Comparison of ENCODE assay signal across 8 cellular contexts in the genomic region with DNA sequence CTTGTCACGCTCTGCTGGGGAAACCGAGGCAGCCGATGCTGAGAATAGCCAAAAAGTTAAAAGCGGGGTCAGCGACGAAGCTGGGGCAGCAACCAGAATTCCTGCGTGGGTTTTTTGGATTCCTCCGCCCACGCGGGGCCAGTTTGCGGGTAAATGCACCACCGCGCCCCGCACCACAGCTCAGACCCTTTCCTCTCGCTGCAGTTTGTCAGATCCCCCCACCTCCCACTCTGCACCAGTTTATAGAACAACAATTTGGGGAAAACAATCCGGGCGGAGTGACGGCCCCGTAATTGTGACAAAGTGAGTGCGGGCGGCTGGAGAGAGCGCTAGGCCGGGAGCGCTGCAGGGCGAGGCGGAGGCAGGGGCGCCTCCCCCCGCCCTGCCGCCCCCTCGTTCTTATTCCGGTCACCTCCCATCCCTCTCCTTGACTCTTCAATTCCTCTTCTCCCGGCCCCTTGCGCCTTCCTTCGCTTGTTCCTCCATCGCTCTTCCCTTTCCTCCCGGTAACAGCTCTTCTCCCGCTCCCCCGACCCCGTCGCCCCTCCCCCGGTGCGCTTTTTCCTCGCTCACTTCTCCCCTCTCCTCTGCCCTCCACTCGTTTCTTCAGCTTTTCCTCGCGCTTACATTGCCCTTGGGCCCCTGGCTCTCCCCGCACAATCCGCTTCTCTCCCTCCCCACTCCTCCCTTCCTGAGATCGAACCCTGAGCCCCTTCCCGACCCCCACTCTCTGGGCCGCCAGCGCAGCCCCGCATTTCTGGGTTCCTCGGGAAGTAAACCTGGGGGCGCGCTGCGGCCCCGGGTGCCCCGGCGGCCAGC. TPM values are rescaled to one million over a fixed set of nuclear protein-coding genes. Genes with fewer than 3 reads are reported as not detected.
DNase-seq lines count a peak whose midpoint lies in the region; ATAC-seq and TF ChIP-seq lines count a peak whose summit lies in the region.

No MANE protein-coding gene starts in this region.

- H3K36me3 Mint-ChIP-seq in natural killer cell treated with Interleukin-12 subunit alpha and Interleukin-12 subunit beta and Interleukin-15 and Interleukin-18, amount 100 ng/mL, for 72 hours: no peaks in the 10 kb centered on the region

- peak overlapping the region; percentile 81 for H3K4me3 Mint-ChIP-seq in natural killer cell treated with Interleukin-12 subunit alpha and Interleukin-12 subunit beta and Interleukin-15 and Interleukin-18, amount 100 ng/mL, for 72 hours

- H3K27ac Mint-ChIP-seq in natural killer cell treated with Interleukin-12 subunit alpha and Interleukin-12 subunit beta and Interleukin-15 and Interleukin-18, amount 100 ng/mL, for 72 hours: no peak overlapping the region

- peaks cover 18 to 49% of the 10 kb centered on the region in 2 donors for H3K27me3 Mint-ChIP-seq in natural killer cell treated with Interleukin-12 subunit alpha and Interleukin-12 subunit beta and Interleukin-15 and Interleukin-18, amount 100 ng/mL, for 72 hours

- no peaks in the 10 kb centered on the region for H3K9me3 Mint-ChIP-seq in natural killer cell treated with Interleukin-12 subunit alpha and Interleukin-12 subunit beta and Interleukin-15 and Interleukin-18, amount 100 ng/mL, for 72 hours

- TF ChIP-seq CTCF in AG10803 (conservative IDR thresholded peaks at IDR 0.05; ENCODE audit: low read length) (no peak), GM20000 (IDR thresholded peaks at IDR 0.05; ENCODE audit: extremely low read depth, missing control alignments) (no peak), cardiac fibroblast (IDR thresholded peaks at IDR 0.05; ENCODE audit: low read depth, low read length) (no peak)

- peaks cover 25 to 29% of the 10 kb centered on the region in 2 donors for H3K4me1 Mint-ChIP-seq in natural killer cell treated with Interleukin-12 subunit alpha and Interleukin-12 subunit beta and Interleukin-15 and Interleukin-18, amount 100 ng/mL, for 72 hours (ENCODE audit: low read depth in 2 of 2)

- DNase-seq in AG10803 (ENCODE audit: low read depth) (no peak), GM20000 (ENCODE audit: low spot score) (peak; percentile 55), cardiac fibroblast (ENCODE audit: low read depth in 2 of 2) (no peak), medulla oblongata (ENCODE audit: extremely low spot score) (no peak), SW 1271 (lab: John Stamatoyannopoulos, UW) (no peak), left colon (no peak), SHP77 (lab: John Stamatoyannopoulos, UW) (no peak)
- no peak for DNase-seq in natural killer cell treated with Interleukin-12 subunit alpha and Interleukin-12 subunit beta and Interleukin-15 and Interleukin-18, amount 100 ng/mL, for 72 hours (ENCODE audit: low spot score)

- intact Hi-C loops in left colon (cut with DNase I, micrococcal nuclease): loop anchor here in 1 of 2 donors (10.0 kb wide), 1 partner anchor 169 kb away; no protein-coding TSS in a partner anchor

- H3K4me3 ChIP-seq in AG10803 (ENCODE audit: low read length): peak overlapping the region; percentile 54
- H3K4me3 ChIP-seq in cardiac fibroblast (replicated peaks in 1 of 2; ENCODE audit: low read depth in 2 of 2, low read length in 2 of 2): peak overlapping the region; percentile 39 to 42

- ATAC-seq in natural killer cell treated with Interleukin-12 subunit alpha and Interleukin-12 subunit beta and Interleukin-15 and Interleukin-18, amount 100 ng/mL, for 72 hours: no peak
- ATAC-seq in left colon: no peak

RNA-seq across cellular contexts. Expression of a gene that starts 0.6 kb away (rescaled TPM):
- total RNA-seq in natural killer cell treated with Interleukin-12 subunit alpha and Interleukin-12 subunit beta and Interleukin-15 and Interleukin-18, amount 100 ng/mL, for 72 hours: not detected
- total RNA-seq in left colon: 10 to 100 TPM; 40.2 to 45.6 TPM

RNA-seq across cellular contexts. Expression of a gene that starts 9.1 kb away (rescaled TPM):
- not detected for total RNA-seq in natural killer cell treated with Interleukin-12 subunit alpha and Interleukin-12 subunit beta and Interleukin-15 and Interleukin-18, amount 100 ng/mL, for 72 hours
- total RNA-seq in left colon: not detected

RNA-seq across cellular contexts. Expression of a gene that starts 21.2 kb away (rescaled TPM):
- total RNA-seq in natural killer cell treated with Interleukin-12 subunit alpha and Interleukin-12 subunit beta and Interleukin-15 and Interleukin-18, amount 100 ng/mL, for 72 hours: 10 to 100 TPM; 13.7 to 21.1 TPM
- total RNA-seq in left colon: 10 to 100 TPM; 15.5 to 18.9 TPM

RNA-seq across cellular contexts. Expression of a gene that starts 23.0 kb away (rescaled TPM):
- 100 to 1,000 TPM in 1 of 2 donors, 10 to 100 TPM in 1; 37.4 to 103 TPM for total RNA-seq in natural killer cell treated with Interleukin-12 subunit alpha and Interleukin-12 subunit beta and Interleukin-15 and Interleukin-18, amount 100 ng/mL, for 72 hours
- 10 to 100 TPM in 1 of 2 donors, 1 to 10 TPM in 1; 4.9 to 12.4 TPM for total RNA-seq in left colon

RNA-seq across cellular contexts. Expression of a gene that starts 51.1 kb away (rescaled TPM):
- not detected for total RNA-seq in natural killer cell treated with Interleukin-12 subunit alpha and Interleukin-12 subunit beta and Interleukin-15 and Interleukin-18, amount 100 ng/mL, for 72 hours
- total RNA-seq in left colon: 10 to 100 TPM in 1 of 2 donors, 1 to 10 TPM in 1; 5.5 to 14.3 TPM

Comparison
In these comparisons a context has a peak if more than half of its experiments do, and no peak if none do; other contexts are left out.
1. RNA of a gene that starts 0.6 kb away (total RNA-seq): 40.2 to 45.6 TPM in left colon; not detected in natural killer cell treated with Interleukin-12 subunit alpha and Interleukin-12 subunit beta and Interleukin-15 and Interleukin-18, amount 100 ng/mL, for 72 hours; every median in the first group is over 10 times any median in the second.